21 cellular contexts compared by ENCODE assay signal in genomic region chr20:57322476-57322875, GRCh38. TPM values are rescaled to one million over a fixed set of nuclear protein-coding genes. Genes with fewer than 3 reads are reported as not detected.
DNase-seq lines count a peak whose midpoint lies in the region; ATAC-seq and TF ChIP-seq lines count a peak whose summit lies in the region.
"Had no signal": no experiment of that assay in that cellular context is flagged by ENCODE, and none has a peak within 500 bp of the region (broad histone marks: within the 10 kb centered on the region; RNA-seq: fewer than 3 reads in every experiment).

No MANE protein-coding gene starts in this region.

- peaks cover 98% of the 10 kb centered on the region for H3K4me1 ChIP-seq in DOHH2 (ENCODE audit: control insufficient read depth, low read length)
- peaks cover 4 to 14% of the 10 kb centered on the region in 2 donors for H3K4me1 ChIP-seq in esophagus (ENCODE audit: control insufficient read depth in 2 of 2, insufficient read depth in 2 of 2, low read length in 1 of 2)

- no peak for TF ChIP-seq CTCF in DOHH2 (IDR thresholded peaks at IDR 0.05; ENCODE audit: low read depth, low read length, poor library complexity, severe bottlenecking)

- H4K20me1 ChIP-seq in DOHH2 (ENCODE audit: control insufficient read depth, insufficient read depth, low read depth, low read length): no peaks in the 10 kb centered on the region

- H3K9me2 ChIP-seq in DOHH2 (replicated peaks; ENCODE audit: control insufficient read depth, low read length): no peaks in the 10 kb centered on the region

- H3K4me3 ChIP-seq in DOHH2 (ENCODE audit: low read length) (peak overlapping the region; percentile 75), esophagus (ENCODE audit: low read depth in 1 of 2, low read length in 2 of 2) (no peak overlapping the region)
- H3K4me3 ChIP-seq: tibial nerve had no signal

- H3K79me2 ChIP-seq in DOHH2 (ENCODE audit: control insufficient read depth, low read length): peaks cover 40% of the 10 kb centered on the region

- ATAC-seq in GM18498 (IDR thresholded peaks at IDR 0.05; ENCODE audit: unreplicated experiment) (no peak), HG03378 (IDR thresholded peaks at IDR 0.05; ENCODE audit: unreplicated experiment) (no peak)
- ATAC-seq: activated CD4-positive, CD25-positive, alpha-beta regulatory T cell treated with anti-CD3 and anti-CD28 coated beads, Interleukin-2, amount 50 U/mL, for 24 hours; effector memory CD8-positive, alpha-beta T cell had no signal

- H3K9me3 ChIP-seq in DOHH2 (ENCODE audit: control insufficient read depth, insufficient read depth, low read length): no peaks in the 10 kb centered on the region
- no peaks in the 10 kb centered on the region for H3K9me3 ChIP-seq in esophagus (ENCODE audit: control insufficient read depth in 2 of 2, insufficient read depth in 1 of 2, low read depth in 1 of 2, low read length in 1 of 2)
- H3K9me3 ChIP-seq: tibial nerve had no signal

- H3K4me2 ChIP-seq in DOHH2 (ENCODE audit: low read length): peak overlapping the region; percentile 94

- WGBS in esophagus, 2 donors: 49 to 61% methylated on average over 2 of the region's 2 CpGs

- no peaks in the 10 kb centered on the region for H3K27me3 ChIP-seq in DOHH2 (ENCODE audit: control insufficient read depth, low read length)
- H3K27me3 ChIP-seq in esophagus (ENCODE audit: control insufficient read depth in 1 of 2, insufficient read depth in 2 of 2, low read length in 2 of 2): no peaks in the 10 kb centered on the region
- H3K27me3 ChIP-seq: tibial nerve had no signal

- peak; percentile 12 for DNase-seq in RPMI7951 (ENCODE audit: low read depth)
- DNase-seq in renal cortical epithelial cell (ENCODE audit: low read depth): peak; percentile 4
- no peak for DNase-seq in activated gamma-delta T cell treated with Interleukin-2 at 50 U/mL for 16 hours
- DNase-seq in stimulated activated CD4-positive, alpha-beta T cell treated with anti-CD3 and anti-CD28 coated beads, Interleukin-2, amount 100 ng/mL, for 24 hours: no peak
- DNase-seq: ACHN; activated CD8-positive, alpha-beta memory T cell treated with anti-CD3 and anti-CD28 coated beads for 24 hours; effector memory CD8-positive, alpha-beta T cell; stimulated activated CD4-positive, alpha-beta T cell treated with anti-CD3 and anti-CD28 coated beads, Interleukin-4, amount 100 ng/mL, for 4 hours had no signal

- H3K36me3 ChIP-seq in DOHH2 (ENCODE audit: control insufficient read depth, low read length) (peaks cover 1% of the 10 kb centered on the region), esophagus (ENCODE audit: control insufficient read depth in 2 of 2, insufficient read depth in 2 of 2, low read length in 1 of 2) (no peaks in the 10 kb centered on the region)
- H3K36me3 ChIP-seq: tibial nerve had no signal

- peaks cover 74% of the 10 kb centered on the region for H3F3A ChIP-seq in DOHH2 (ENCODE audit: control insufficient read depth, insufficient read depth)

- H3K27ac ChIP-seq in DOHH2 (ENCODE audit: low read depth, low read length) (peak overlapping the region; percentile 99), esophagus (ENCODE audit: low read depth in 2 of 2, low read length in 1 of 2) (peak overlapping the region; percentile 87 to 88)
- H3K27ac ChIP-seq: C4-2B, tibial nerve had no signal

RNA-seq across cellular contexts. Expression of gene SPO11, which starts 7.1 kb away (rescaled TPM):
- not detected in 2 replicates for total RNA-seq in RPMI7951 (2014; rRNA removed; shearing (Covaris generic))
- polyA plus RNA-seq in esophagus: not detected
- total RNA-seq in renal cortical epithelial cell: not detected in 2 replicates
- total RNA-seq: activated T-cell treated with anti-CD3 and anti-CD28 coated beads, Interleukin-2, amount 50 U/mL, for 72 hours; astrocyte; chondrocyte; H9; left colon; omental fat pad; tibial nerve had no signal

RNA-seq across cellular contexts. Expression of gene RAE1, which starts 28.6 kb away (rescaled TPM):
- total RNA-seq in RPMI7951 (2014; rRNA removed; shearing (Covaris generic)): 76.5 and 83.9 TPM in 2 replicates
- polyA plus RNA-seq in esophagus: 10 to 100 TPM in 1 of 2 donors, 1 to 10 TPM in 1; 8.6 to 25.0 TPM
- 22.4 and 61.1 TPM in 2 replicates for total RNA-seq in renal cortical epithelial cell

RNA-seq across cellular contexts. Expression of gene BMP7, which starts 56.0 kb away (rescaled TPM):
- total RNA-seq in RPMI7951 (2014; rRNA removed; shearing (Covaris generic)): 0.96 and 0.98 TPM in 2 replicates
- 10 to 100 TPM; 17.6 to 28.7 TPM for polyA plus RNA-seq in esophagus
- total RNA-seq in renal cortical epithelial cell: 0.10 TPM in 1 of 2 replicates, not detected in the other
- total RNA-seq: chondrocyte had no signal

Comparison
In these comparisons a context has a peak if more than half of its experiments do, and no peak if none do; other contexts are left out.
1. DNase-seq: peak in RPMI7951 (single experiment) and renal cortical epithelial cell (single experiment); none in activated gamma-delta T cell treated with Interleukin-2 at 50 U/mL for 16 hours (single experiment) and stimulated activated CD4-positive, alpha-beta T cell treated with anti-CD3 and anti-CD28 coated beads, Interleukin-2, amount 100 ng/mL, for 24 hours (0 of 2).